In genomic region chrX:40647307-40648197, GRCh38 we compare ENCODE assay signal across 8 cellular contexts. TPM values are rescaled to one million over a fixed set of nuclear protein-coding genes. Genes with fewer than 3 reads are reported as not detected.
DNase-seq lines count a peak whose midpoint lies in the region; ATAC-seq and TF ChIP-seq lines count a peak whose summit lies in the region.

Gene CXorf38, minus strand, starts transcription at chrX:40647561. Its CDS starts 41 bp downstream, at chrX:40647520.

- no peaks in the 10 kb centered on the region for H3K36me3 ChIP-seq in thoracic aorta

- H3K27ac ChIP-seq in thoracic aorta, result peak within 1 kb of the TSS; percentile 72 to 83

- peaks cover 2% of the 10 kb centered on the region for H3K36me3 Mint-ChIP-seq in activated naive CD4-positive, alpha-beta T cell treated with anti-CD3 and anti-CD28 coated beads, Interleukin-2, amount 50 U/mL, for 24 hours
- peaks cover 2% of the 10 kb centered on the region for H3K36me3 Mint-ChIP-seq in osteocyte (ENCODE audit: unreplicated experiment)

- peak within 1 kb of the TSS; percentile 90 for H3K27ac Mint-ChIP-seq in activated naive CD4-positive, alpha-beta T cell treated with anti-CD3 and anti-CD28 coated beads, Interleukin-2, amount 50 U/mL, for 24 hours
- peak within 1 kb of the TSS; percentile 81 for H3K27ac Mint-ChIP-seq in osteocyte (ENCODE audit: unreplicated experiment)

- no peaks in the 10 kb centered on the region for H3K27me3 Mint-ChIP-seq in activated naive CD4-positive, alpha-beta T cell treated with anti-CD3 and anti-CD28 coated beads, Interleukin-2, amount 50 U/mL, for 24 hours
- no peaks in the 10 kb centered on the region for H3K27me3 Mint-ChIP-seq in osteocyte (ENCODE audit: unreplicated experiment)

- peak within 1 kb of the TSS; percentile 97 for H3K4me3 Mint-ChIP-seq in activated naive CD4-positive, alpha-beta T cell treated with anti-CD3 and anti-CD28 coated beads, Interleukin-2, amount 50 U/mL, for 24 hours
- H3K4me3 Mint-ChIP-seq in osteocyte (ENCODE audit: unreplicated experiment), result peak within 1 kb of the TSS; percentile 86

- peaks cover 10% of the 10 kb centered on the region in 2 donors for H3K4me1 ChIP-seq in thoracic aorta (ENCODE audit: control insufficient read depth in 1 of 2, low read depth in 2 of 2)

- no peaks in the 10 kb centered on the region for H3K9me3 ChIP-seq in thoracic aorta

- H3K4me3 ChIP-seq in thoracic aorta, result peak within 1 kb of the TSS; percentile 86

- no peaks in the 10 kb centered on the region for H3K27me3 ChIP-seq in thoracic aorta (replicated peaks; ENCODE audit: insufficient read depth)

- ATAC-seq in HG02610 (IDR thresholded peaks at IDR 0.05; ENCODE audit: unreplicated experiment), result peak; percentile 72
- peak; percentile 86 for ATAC-seq in SK-N-SH treated with all-trans-retinoic acid at 6 μM for 48 hours
- peak; percentile 76 for ATAC-seq in thoracic aorta (ENCODE audit: insufficient number of reproducible peaks, low FRiP score, low read depth)

- TF ChIP-seq CTCF in osteocyte (IDR thresholded peaks at IDR 0.05) (no peak), thoracic aorta (IDR thresholded peaks at IDR 0.05) (no peak)

- DNase-seq in NCI-H1092 treated with DMSO at 0.1 percent for 48 hours (lab: John Stamatoyannopoulos, UW) (peak; percentile 90), glomerular endothelial cell (ENCODE audit: extremely low read depth, low read depth, low spot score) (peak; percentile 18), osteocyte (ENCODE audit: extremely low spot score, unreplicated experiment) (peak; percentile 97), thoracic aorta (ENCODE audit: low spot score) (peak; percentile 48)

- TF ChIP-seq POLR2A in GM10847 (IDR thresholded peaks at IDR 0.05; ENCODE audit: extremely low read depth, insufficient read length), result peak; percentile 71

- peaks cover 32% of the 10 kb centered on the region for H3K4me1 Mint-ChIP-seq in activated naive CD4-positive, alpha-beta T cell treated with anti-CD3 and anti-CD28 coated beads, Interleukin-2, amount 50 U/mL, for 24 hours
- peaks cover 23% of the 10 kb centered on the region for H3K4me1 Mint-ChIP-seq in osteocyte (ENCODE audit: unreplicated experiment)

- no peaks in the 10 kb centered on the region for H3K9me3 Mint-ChIP-seq in activated naive CD4-positive, alpha-beta T cell treated with anti-CD3 and anti-CD28 coated beads, Interleukin-2, amount 50 U/mL, for 24 hours
- no peaks in the 10 kb centered on the region for H3K9me3 Mint-ChIP-seq in osteocyte (ENCODE audit: unreplicated experiment)

TF ChIP-seq in SK-N-SH treated with all-trans-retinoic acid at 6 μM for 48 hours, 23 proteins besides CTCF, POLR2A, EP300 and RAD21:
- TF ChIP-seq ZNF8 (CRISPR knock-in tag; IDR thresholded peaks at IDR 0.05) (no peak), ZC3H10 (CRISPR knock-in tag; IDR thresholded peaks at IDR 0.05) (no peak), CSRNP3 (CRISPR knock-in tag; IDR thresholded peaks at IDR 0.05) (no peak), CREB5 (CRISPR knock-in tag; IDR thresholded peaks at IDR 0.05; ENCODE audit: low read depth) (no peak), ZFP3 (CRISPR knock-in tag; IDR thresholded peaks at IDR 0.05) (no peak), GLIS3 (CRISPR knock-in tag; IDR thresholded peaks at IDR 0.05) (0 out of 2 replicates have a peak, but pooled peaks have one; percentile 30), PATZ1 (CRISPR knock-in tag; IDR thresholded peaks at IDR 0.05; ENCODE audit: borderline replicate concordance) (no peak)

RNA-seq across cellular contexts. Expression of gene CXorf38, which starts in this region (rescaled TPM):
- total RNA-seq in glomerular endothelial cell (12.4 and 19.4 TPM in 2 replicates), osteocyte (9.9 and 11.4 TPM in 2 replicates), thoracic aorta (10 to 100 TPM in 1 of 2 donors, 1 to 10 TPM in 1; 9.5 to 15.2 TPM)

Comparison
In these comparisons a context has a peak if more than half of its experiments do, and no peak if none do; other contexts are left out.
1. Peak in every context shown above with its lines: DNase-seq, ATAC-seq, H3K4me3 ChIP-seq and H3K27ac ChIP-seq.
2. DNase-seq: peak in every context shown above with its lines; median percentile 97 in osteocyte; 90 in NCI-H1092 treated with DMSO at 0.1 percent for 48 hours; 48 in thoracic aorta; 18 in glomerular endothelial cell.